In genomic region chr11:2385156-2386151, GRCh38 we compare ENCODE assay signal across 9 cellular contexts. TPM values are rescaled to one million over a fixed set of nuclear protein-coding genes. Genes with fewer than 3 reads are reported as not detected.
DNase-seq lines count a peak whose midpoint lies in the region; ATAC-seq and TF ChIP-seq lines count a peak whose summit lies in the region.
"Had no signal": no experiment of that assay in that cellular context is flagged by ENCODE, and none has a peak within 500 bp of the region (broad histone marks: within the 10 kb centered on the region; RNA-seq: fewer than 3 reads in every experiment).

No MANE protein-coding gene starts in this region.

- H4K8ac ChIP-seq in trophoblast cell (ENCODE audit: low read depth, low read length) = no peak overlapping the region

- TF ChIP-seq CTCF in GM06990 (IDR thresholded peaks at IDR 0.05; ENCODE audit: insufficient read depth, low read length, poor library complexity, severe bottlenecking) = no peak

- H4K12ac ChIP-seq in trophoblast cell (ENCODE audit: low read depth, low read length) = no peak overlapping the region

- no peak overlapping the region for H3K23ac ChIP-seq in trophoblast cell (ENCODE audit: low read length)

- H3K9me3 Mint-ChIP-seq in naive thymus-derived CD8-positive, alpha-beta T cell = no peaks in the 10 kb centered on the region

- H2BK5ac ChIP-seq in trophoblast cell (ENCODE audit: low read depth, low read length, poor library complexity) = no peak overlapping the region

- H2BK12ac ChIP-seq in trophoblast cell (ENCODE audit: low read length) = no peak overlapping the region

- no peak overlapping the region for H3K18ac ChIP-seq in trophoblast cell (ENCODE audit: low read length)

- peak overlapping the region in 8 of 10 donors; percentile 1 to 77 (median 50) for H3K4me3 Mint-ChIP-seq in naive thymus-derived CD8-positive, alpha-beta T cell

- peaks cover 32 to 90% (median 83%) of the 10 kb centered on the region in 4 donors for H3K4me1 Mint-ChIP-seq in naive thymus-derived CD8-positive, alpha-beta T cell

- ATAC-seq in GM19468 (IDR thresholded peaks at IDR 0.05; ENCODE audit: extremely low read depth, unreplicated experiment) (peak; percentile 40), GM18520 (IDR thresholded peaks at IDR 0.05; ENCODE audit: unreplicated experiment) (no peak), HG03139 (IDR thresholded peaks at IDR 0.05; ENCODE audit: unreplicated experiment) (no peak)
- ATAC-seq in naive thymus-derived CD8-positive, alpha-beta T cell = peak in 1 of 2 donors; percentile 13

- TF ChIP-seq POLR2A in Raji (IDR thresholded peaks at IDR 0.05; ENCODE audit: insufficient read depth, low read depth, low read length) = peak; percentile 83

- H3K79me1 ChIP-seq in trophoblast cell (ENCODE audit: low read length) = no peaks in the 10 kb centered on the region

- in situ Hi-C loops in GM23248 (cut with MboI) = no loop called here

- H3K27me3 Mint-ChIP-seq in naive thymus-derived CD8-positive, alpha-beta T cell = no peaks in the 10 kb centered on the region

- H3K79me2 ChIP-seq in trophoblast cell (ENCODE audit: control insufficient read depth, insufficient read depth, low read length, poor library complexity) (peaks cover 2% of the 10 kb centered on the region), GM23248 (ENCODE audit: insufficient read depth) (peaks cover 97% of the 10 kb centered on the region)

- WGBS in trophoblast cell (ENCODE audit: extremely low coverage, insufficient coverage, insufficient read length) = no CpG with 5 or more reads among the region's 48 CpGs
- WGBS in GM23248 (ENCODE audit: low coverage in 1 of 2, low lambda C conversion rate in 2 of 2, missing lambda C conversion rate in 2 of 2), 2 experiments = 74 to 77% methylated on average over 37 to 47 of the region's 48 CpGs

- no peak overlapping the region for H2AK5ac ChIP-seq in trophoblast cell (ENCODE audit: low read length)

- H3K4ac ChIP-seq in trophoblast cell (ENCODE audit: low read depth, low read length) = no peak overlapping the region

- H3K9me3 ChIP-seq in trophoblast cell (ENCODE audit: insufficient read depth, low read depth, low read length) (peaks cover 9% of the 10 kb centered on the region), GM23248 (ENCODE audit: low read depth) (no peaks in the 10 kb centered on the region)

- no peak overlapping the region for H2BK120ac ChIP-seq in trophoblast cell (ENCODE audit: insufficient read depth, low read length, poor library complexity)

- H2AFZ ChIP-seq in trophoblast cell (ENCODE audit: insufficient read depth, low read length, poor library complexity) = no peak overlapping the region
- no peak overlapping the region for H2AFZ ChIP-seq in GM23248

- peaks cover 6% of the 10 kb centered on the region for H3K36me3 ChIP-seq in GM06990 (ENCODE audit: control insufficient read depth, insufficient read depth, low read length)
- H3K36me3 ChIP-seq in trophoblast cell (ENCODE audit: control insufficient read depth in 1 of 2, insufficient read depth in 2 of 2, low read length in 2 of 2) = peaks cover 12 to 20% of the 10 kb centered on the region in 2 experiments
- no peaks in the 10 kb centered on the region for H3K36me3 ChIP-seq in GM23248 (ENCODE audit: low read depth)

- no peak overlapping the region for H3K14ac ChIP-seq in trophoblast cell (ENCODE audit: low read length)

- H3K4me2 ChIP-seq in trophoblast cell (ENCODE audit: low read length) (no peak overlapping the region), GM23248 (ENCODE audit: unreplicated experiment) (no peak overlapping the region)

- POLR2A ChIA-PET in naive thymus-derived CD8-positive, alpha-beta T cell (lab: Charles Lee) = interaction anchor here (2.9 kb wide), 1 partner anchor 8 kb away, joined by 18 read pairs; the partner anchor contains the start of gene CD81

- H3K27me3 ChIP-seq in GM06990 (replicated peaks; ENCODE audit: control insufficient read depth, insufficient read depth, low read length) (no peaks in the 10 kb centered on the region), trophoblast cell (ENCODE audit: insufficient read depth, low read length) (no peaks in the 10 kb centered on the region), GM23248 (replicated peaks; ENCODE audit: insufficient read depth) (no peaks in the 10 kb centered on the region)

- H3K9ac ChIP-seq in trophoblast cell (ENCODE audit: low read length) = no peak overlapping the region
- H3K9ac ChIP-seq in GM23248 = no peak overlapping the region

- H3K4me1 ChIP-seq in trophoblast cell (ENCODE audit: control insufficient read depth in 1 of 2, insufficient read depth in 2 of 2, low read length in 2 of 2) = peaks cover 0 to 8% of the 10 kb centered on the region in 2 experiments
- peaks cover 31% of the 10 kb centered on the region for H3K4me1 ChIP-seq in GM23248 (ENCODE audit: insufficient read depth)

- peaks cover 0 to 2% (median 2%) of the 10 kb centered on the region in 3 donors for H3K36me3 Mint-ChIP-seq in naive thymus-derived CD8-positive, alpha-beta T cell

- no peak overlapping the region for H4K91ac ChIP-seq in trophoblast cell (ENCODE audit: low read depth, low read length)

- H3F3A ChIP-seq in GM23248 (ENCODE audit: insufficient read depth) = 0 out of 2 replicates have a peak, but pooled peaks cover 4% of the 10 kb centered on the region

- H3K27ac ChIP-seq in trophoblast cell (ENCODE audit: low read depth, low read length) (no peak overlapping the region), GM23248 (no peak overlapping the region)

- peak; percentile 55 for DNase-seq in GM06990 (ENCODE audit: extremely low read depth, insufficient read length)
- DNase-seq in naive thymus-derived CD8-positive, alpha-beta T cell = peak in 1 of 10 donors; percentile 1
- no peak for DNase-seq in trophoblast cell
- no peak for DNase-seq in GM23248

- peaks cover 5% of the 10 kb centered on the region; the same call in 1 of the 2 replicates for H4K20me1 ChIP-seq in GM23248 (ENCODE audit: insufficient read depth)

- H3K9me2 ChIP-seq in GM23248 (ENCODE audit: insufficient read depth) = no peaks in the 10 kb centered on the region

- peak overlapping the region; percentile 60 for H3K4me3 ChIP-seq in GM06990 (replicated peaks; ENCODE audit: low read depth, low read length)
- no peak overlapping the region for H3K4me3 ChIP-seq in trophoblast cell (ENCODE audit: low read depth, low read length)
- H3K4me3 ChIP-seq in GM23248 = no peak overlapping the region

- H3K27ac Mint-ChIP-seq in naive thymus-derived CD8-positive, alpha-beta T cell = peak overlapping the region in 7 of 10 donors; percentile 34 to 88 (median 80)

RNA-seq across cellular contexts. Expression of gene CD81, which starts 8.3 kb away (rescaled TPM):
- 10 to 100 TPM; 83.1 to 92.1 TPM for total RNA-seq in naive thymus-derived CD8-positive, alpha-beta T cell
- polyA plus RNA-seq in naive thymus-derived CD8-positive, alpha-beta T cell = 10 to 100 TPM; 15.3 to 62.0 (median 42.1) TPM
- polyA plus RNA-seq in trophoblast cell (2013) = 242 and 246 TPM in 2 replicates
- 363 and 434 TPM in 2 replicates for total RNA-seq in GM23248 (2014; rRNA removed; shearing (Covaris generic))
- polyA plus RNA-seq in GM23248 (2016; fragmentation: Nextera tagmentation; extraction: Ambion mirVana) = 66.8 and 67.6 TPM in 2 replicates

RNA-seq across cellular contexts. Expression of gene TSSC4, which starts 15.1 kb away (rescaled TPM):
- 10 to 100 TPM; 56.6 to 65.6 TPM for total RNA-seq in naive thymus-derived CD8-positive, alpha-beta T cell
- 10 to 100 TPM; 49.0 to 68.3 (median 54.7) TPM for polyA plus RNA-seq in naive thymus-derived CD8-positive, alpha-beta T cell
- polyA plus RNA-seq in trophoblast cell (2013) = 87.7 and 88.6 TPM in 2 replicates
- total RNA-seq in GM23248 (2014; rRNA removed; shearing (Covaris generic)) = 44.4 and 50.3 TPM in 2 replicates
- 61.8 and 69.8 TPM in 2 replicates for polyA plus RNA-seq in GM23248 (2016; fragmentation: Nextera tagmentation; extraction: Ambion mirVana)

RNA-seq across cellular contexts. Expression of gene TRPM5, which starts 58.9 kb away (rescaled TPM):
- under 1 TPM; 0.60 to 0.69 TPM for total RNA-seq in naive thymus-derived CD8-positive, alpha-beta T cell
- not detected for polyA plus RNA-seq in naive thymus-derived CD8-positive, alpha-beta T cell
- 0.03 and 0.04 TPM in 2 replicates for polyA plus RNA-seq in trophoblast cell (2013)
- not detected in 2 replicates for total RNA-seq in GM23248 (2014; rRNA removed; shearing (Covaris generic))
- polyA plus RNA-seq in GM23248 (2016; fragmentation: Nextera tagmentation; extraction: Ambion mirVana) = not detected in 2 replicates
- total RNA-seq: fibroblast of villous mesenchyme had no signal

RNA-seq across cellular contexts. Expression of gene KCNQ1, which starts 59.4 kb away (rescaled TPM):
- 10 to 100 TPM; 23.5 to 25.1 TPM for total RNA-seq in naive thymus-derived CD8-positive, alpha-beta T cell
- 10 to 100 TPM in 2 of 3 donors, 1 to 10 TPM in 1; 8.7 to 22.9 (median 10.4) TPM for polyA plus RNA-seq in naive thymus-derived CD8-positive, alpha-beta T cell
- 0.53 and 0.64 TPM in 2 replicates for polyA plus RNA-seq in trophoblast cell (2013)
- not detected in 2 replicates for total RNA-seq in GM23248 (2014; rRNA removed; shearing (Covaris generic))
- not detected in 2 replicates for polyA plus RNA-seq in GM23248 (2016; fragmentation: Nextera tagmentation; extraction: Ambion mirVana)
- total RNA-seq: fibroblast of villous mesenchyme had no signal
